17 cellular contexts compared by ENCODE assay signal in the genomic region with DNA sequence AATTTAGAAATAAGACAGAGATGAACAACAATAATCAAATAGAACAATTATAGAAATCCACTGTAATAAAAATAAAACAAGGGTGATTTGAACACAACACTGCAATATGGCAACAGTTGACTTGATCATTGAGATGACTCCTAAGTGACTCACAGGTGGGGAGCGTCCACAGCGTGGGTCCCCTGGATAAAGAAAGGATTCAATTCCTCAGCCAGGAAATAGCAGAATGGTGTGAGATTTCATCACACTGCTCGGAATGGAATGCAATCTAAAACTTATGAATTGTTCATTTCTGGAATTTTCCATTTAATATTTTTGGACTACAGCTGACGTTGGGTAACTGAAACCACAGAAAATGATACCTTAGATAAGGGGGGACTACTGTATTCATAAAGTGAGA.
A peak's percentile ranks its signal among the peaks of the same experiment; 100 is the strongest.
DNase-seq lines count a peak whose midpoint lies in the region; ATAC-seq, FAIRE-seq and TF ChIP-seq lines count a peak whose summit lies in the region.
"Had no signal": no experiment of that assay in that cellular context is flagged by ENCODE, and none has a peak within 500 bp of the region (broad histone marks: within the 10 kb centered on the region; RNA-seq: fewer than 3 reads in every experiment).

No MANE protein-coding gene starts in this region.

- H4K20me1 ChIP-seq in astrocyte (ENCODE audit: insufficient read depth, low read length), result no peaks in the 10 kb centered on the region

- peak overlapping the region; percentile 86 for H3K27ac Mint-ChIP-seq in astrocyte (ENCODE audit: unreplicated experiment)
- H3K27ac Mint-ChIP-seq: activated naive CD4-positive, alpha-beta T cell treated with anti-CD3 and anti-CD28 coated beads, Interleukin-2, amount 50 U/mL, for 24 hours; natural killer cell treated with Interleukin-12 subunit alpha and Interleukin-12 subunit beta and Interleukin-15 and Interleukin-18, amount 100 ng/mL, for 72 hours; T-helper 2 cell treated with Interferon-gamma antibody and Interleukin-4, amounts not matched to agents 5 μg/mL and 100 μg/mL, for 36 hours had no signal

- no peak overlapping the region for H2AFZ ChIP-seq in astrocyte (ENCODE audit: low read depth, low read length)

- no peaks in the 10 kb centered on the region for H3K79me2 ChIP-seq in astrocyte (ENCODE audit: insufficient read depth, low read length)

- H3K9me3 ChIP-seq in left ventricle myocardium inferior (replicated peaks) (no peaks in the 10 kb centered on the region), astrocyte (ENCODE audit: insufficient read depth, low read depth, low read length) (no peaks in the 10 kb centered on the region), aorta (ENCODE audit: control insufficient read depth, low read length) (no peaks in the 10 kb centered on the region)
- H3K9me3 ChIP-seq: thoracic aorta had no signal

- H3K27ac ChIP-seq in left ventricle myocardium inferior (replicated peaks) (no peak overlapping the region), astrocyte (ENCODE audit: low read depth, low read length) (no peak overlapping the region), aorta (ENCODE audit: low read depth in 1 of 2, low read length in 2 of 2) (peak overlapping the region in 1 of 2 donors; percentile 3)

- no peaks in the 10 kb centered on the region for H3K9me3 Mint-ChIP-seq in astrocyte (ENCODE audit: unreplicated experiment)
- H3K9me3 Mint-ChIP-seq: activated naive CD4-positive, alpha-beta T cell treated with anti-CD3 and anti-CD28 coated beads, Interleukin-2, amount 50 U/mL, for 24 hours had no signal

- 5 to 6% methylated on average over 4 of the region's 4 CpGs for WGBS in aorta, 2 donors

- TF ChIP-seq CTCF in left ventricle myocardium inferior (IDR thresholded peaks at IDR 0.05; ENCODE audit: borderline replicate concordance), result no peak
- no peak for TF ChIP-seq CTCF in astrocyte (IDR thresholded peaks at IDR 0.05; ENCODE audit: insufficient read depth, low read depth, low read length)
- no peak for TF ChIP-seq CTCF in fibroblast of villous mesenchyme (IDR thresholded peaks at IDR 0.05; ENCODE audit: insufficient read depth, low read depth, low read length)

- H3K4me3 ChIP-seq in left ventricle myocardium inferior (no peak overlapping the region), astrocyte (ENCODE audit: insufficient read depth, low read depth, low read length) (no peak overlapping the region), fibroblast of villous mesenchyme (ENCODE audit: low read depth, low read length) (no peak overlapping the region), aorta (ENCODE audit: low read length in 2 of 2) (no peak overlapping the region)
- H3K4me3 ChIP-seq: thoracic aorta had no signal

- H3K4me2 ChIP-seq in astrocyte (ENCODE audit: low read length), result peak overlapping the region; percentile 11

- H3K4me3 Mint-ChIP-seq in astrocyte (ENCODE audit: unreplicated experiment), result no peak overlapping the region
- H3K4me3 Mint-ChIP-seq: activated naive CD4-positive, alpha-beta T cell treated with anti-CD3 and anti-CD28 coated beads, Interleukin-2, amount 50 U/mL, for 24 hours; natural killer cell treated with Interleukin-12 subunit alpha and Interleukin-12 subunit beta and Interleukin-15 and Interleukin-18, amount 100 ng/mL, for 72 hours; T-helper 2 cell treated with Interferon-gamma antibody and Interleukin-4, amounts not matched to agents 5 μg/mL and 100 μg/mL, for 36 hours had no signal

- intact Hi-C loops in Right ventricle myocardium superior (cut with DNase I) (no loop called here), left ventricle myocardium inferior (cut with micrococcal nuclease) (no loop called here), aorta (cut with DNase I) (loop anchor here in 1 of 2 donors (10.0 kb wide), 1 partner anchor 82 kb away; the partner anchor contains the start of gene CNTN3)

- ATAC-seq in Right ventricle myocardium superior (ENCODE audit: poor library complexity), result peak; percentile 49
- peak; percentile 37 for ATAC-seq in aorta (ENCODE audit: low FRiP score)
- ATAC-seq in GM21825 (IDR thresholded peaks at IDR 0.05; ENCODE audit: unreplicated experiment), result no peak
- no peak for ATAC-seq in HG02938 (IDR thresholded peaks at IDR 0.05; ENCODE audit: unreplicated experiment)
- ATAC-seq: natural killer cell treated with Interleukin-12 subunit alpha and Interleukin-12 subunit beta and Interleukin-15 and Interleukin-18, amount 100 ng/mL, for 72 hours had no signal

- H3K9ac ChIP-seq in astrocyte (ENCODE audit: low read length), result no peak overlapping the region

- H3K27me3 ChIP-seq in left ventricle myocardium inferior (ENCODE audit: low read depth), result no peaks in the 10 kb centered on the region
- no peaks in the 10 kb centered on the region for H3K27me3 ChIP-seq in astrocyte (ENCODE audit: insufficient read depth, low read length)
- no peaks in the 10 kb centered on the region for H3K27me3 ChIP-seq in aorta (ENCODE audit: control insufficient read depth in 1 of 2, insufficient read depth in 2 of 2, low read length in 1 of 2)

- H3K4me1 ChIP-seq in left ventricle myocardium inferior, result no peaks in the 10 kb centered on the region
- H3K4me1 ChIP-seq in astrocyte (ENCODE audit: insufficient read depth, low read length), result no peaks in the 10 kb centered on the region
- peaks cover 8 to 9% of the 10 kb centered on the region in 2 donors for H3K4me1 ChIP-seq in aorta (ENCODE audit: control insufficient read depth in 1 of 2, insufficient read depth in 2 of 2, low read length in 2 of 2)

- peak; percentile 76 for FAIRE-seq in astrocyte (lab: Jason Lieb, UNC)
- FAIRE-seq: GM18507 had no signal

- H3K4me1 Mint-ChIP-seq in astrocyte (ENCODE audit: low read depth, unreplicated experiment), result peaks cover 14% of the 10 kb centered on the region
- H3K4me1 Mint-ChIP-seq: activated naive CD4-positive, alpha-beta T cell treated with anti-CD3 and anti-CD28 coated beads, Interleukin-2, amount 50 U/mL, for 24 hours had no signal

- H3K36me3 Mint-ChIP-seq in astrocyte (ENCODE audit: low read depth, unreplicated experiment), result no peaks in the 10 kb centered on the region
- H3K36me3 Mint-ChIP-seq: activated naive CD4-positive, alpha-beta T cell treated with anti-CD3 and anti-CD28 coated beads, Interleukin-2, amount 50 U/mL, for 24 hours; natural killer cell treated with Interleukin-12 subunit alpha and Interleukin-12 subunit beta and Interleukin-15 and Interleukin-18, amount 100 ng/mL, for 72 hours had no signal

- H3K36me3 ChIP-seq in left ventricle myocardium inferior (no peaks in the 10 kb centered on the region), astrocyte (ENCODE audit: insufficient read depth, low read length) (no peaks in the 10 kb centered on the region), aorta (ENCODE audit: control insufficient read depth in 1 of 2, insufficient read depth in 2 of 2, low read length in 1 of 2) (no peaks in the 10 kb centered on the region)
- H3K36me3 ChIP-seq: thoracic aorta had no signal

- H3K27me3 Mint-ChIP-seq in astrocyte (ENCODE audit: low read depth, unreplicated experiment), result no peaks in the 10 kb centered on the region
- H3K27me3 Mint-ChIP-seq: activated naive CD4-positive, alpha-beta T cell treated with anti-CD3 and anti-CD28 coated beads, Interleukin-2, amount 50 U/mL, for 24 hours; natural killer cell treated with Interleukin-12 subunit alpha and Interleukin-12 subunit beta and Interleukin-15 and Interleukin-18, amount 100 ng/mL, for 72 hours had no signal

- DNase-seq in Right ventricle myocardium superior (no peak), left ventricle myocardium inferior (no peak), astrocyte (ENCODE audit: low read depth) (peak; percentile 69), fibroblast of villous mesenchyme (ENCODE audit: low read depth) (peak; percentile 34), aorta (peak in 1 of 2 donors; percentile 51), NCI-H2227 treated with DMSO at 0.1 percent for 48 hours (lab: John Stamatoyannopoulos, UW) (no peak)
- DNase-seq: activated CD4-positive, CD25-positive, alpha-beta regulatory T cell treated with anti-CD3 and anti-CD28 coated beads, Interleukin-2, amount 50 U/mL, for 72 hours; NCI-H2029; NCI-H82; stimulated activated CD4-positive, alpha-beta T cell treated with anti-CD3 and anti-CD28 coated beads, Interleukin-2, amount 100 ng/mL, for 24 hours had no signal

Comparison
In these comparisons a context has a peak if more than half of its experiments do, and no peak if none do; other contexts are left out.
1. ATAC-seq: peak in Right ventricle myocardium superior (single experiment) and aorta (single experiment); none in GM21825 (single experiment) and HG02938 (single experiment).
2. DNase-seq: peak in astrocyte (single experiment) and fibroblast of villous mesenchyme (single experiment); none in Right ventricle myocardium superior (single experiment), left ventricle myocardium inferior (single experiment) and NCI-H2227 treated with DMSO at 0.1 percent for 48 hours (single experiment).